Comparison of ENCODE assay signal across 1 cellular context in the genomic region with DNA sequence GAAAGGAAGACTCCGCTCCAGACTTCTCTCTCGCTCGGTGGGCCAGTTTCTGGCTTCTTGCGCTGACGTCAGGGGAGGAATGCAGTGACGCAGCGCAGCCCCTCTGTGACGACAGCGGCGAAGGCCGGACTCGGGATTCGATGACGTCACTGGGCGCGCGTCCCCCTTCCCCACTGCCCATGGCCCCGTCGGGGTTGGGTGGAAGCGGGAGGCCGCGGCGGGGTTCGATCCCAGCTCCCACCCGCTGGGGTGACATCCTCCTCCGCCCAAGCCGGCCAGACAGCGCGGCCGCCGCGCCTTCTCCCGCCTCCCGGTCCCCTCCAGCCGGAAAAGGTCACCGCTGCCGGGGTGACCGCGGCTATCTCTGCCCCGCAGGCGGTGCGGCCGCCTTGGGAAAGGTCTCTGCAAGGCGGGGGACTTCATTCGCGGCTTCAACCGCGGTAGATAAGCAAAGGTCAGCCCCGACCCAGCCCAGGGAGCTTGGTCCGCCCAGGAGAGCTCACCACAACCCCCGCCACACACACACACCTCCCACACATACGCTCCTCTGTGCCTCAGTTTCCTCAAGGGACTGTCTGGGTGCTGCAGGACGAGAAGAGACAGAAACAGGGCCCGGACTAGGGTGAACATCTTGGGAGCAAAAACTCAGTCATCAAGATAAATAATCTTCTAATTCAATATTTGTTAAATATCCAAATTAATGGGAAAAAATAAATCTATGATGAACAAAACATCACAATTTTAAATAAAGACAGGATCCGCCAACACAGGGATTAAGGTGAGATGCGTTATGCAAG.
TF ChIP-seq lines count a peak whose summit lies in the region.

No MANE protein-coding gene starts in this region.

TF ChIP-seq in H1, 55 proteins besides CTCF, POLR2A, EP300 and RAD21:
- TF ChIP-seq BCL11A (IDR thresholded peaks at IDR 0.05; ENCODE audit: low read depth in 2 of 2, low read length in 2 of 2) (no peak), EGR1 (IDR thresholded peaks at IDR 0.05; ENCODE audit: borderline replicate concordance, low read depth, low read length) (no peak), RNF2 (IDR thresholded peaks at IDR 0.05; ENCODE audit: borderline replicate concordance, low read depth, low read length, missing control alignments, poor library complexity, severe bottlenecking) (no peak), USF2 (IDR thresholded peaks at IDR 0.05; ENCODE audit: low read length) (no peak), POU5F1 (IDR thresholded peaks at IDR 0.05; ENCODE audit: low read depth, low read length) (no peak), SUZ12 (IDR thresholded peaks at IDR 0.05; ENCODE audit: low read length) (no peak), CTBP2 (IDR thresholded peaks at IDR 0.05; ENCODE audit: borderline replicate concordance, insufficient read depth, insufficient read length, low read length) (no peak), NANOG (IDR thresholded peaks at IDR 0.05; ENCODE audit: insufficient read depth, low read depth, low read length, poor library complexity, severe bottlenecking) (no peak), RXRA (IDR thresholded peaks at IDR 0.05; ENCODE audit: insufficient read depth, low read depth, low read length) (0 out of 2 replicates have a peak, but pooled peaks have one; percentile 33), CHD2 (IDR thresholded peaks at IDR 0.05; ENCODE audit: low read length) (no peak), GTF2F1 (IDR thresholded peaks at IDR 0.05; ENCODE audit: borderline replicate concordance, low read depth, low read length) (0 out of 2 replicates have a peak, but pooled peaks have one; percentile 15), CBX8 (IDR thresholded peaks at IDR 0.05; ENCODE audit: borderline replicate concordance, low read depth, low read length) (no peak), SP2 (IDR thresholded peaks at IDR 0.05; ENCODE audit: low read length) (no peak), YY1 (IDR thresholded peaks at IDR 0.05; ENCODE audit: low read depth, low read length) (peak; percentile 73), POLR2AphosphoS5 (IDR thresholded peaks at IDR 0.05; ENCODE audit: low read depth, low read length) (no peak; the same call in 1 of the 2 replicates), TCF12 (IDR thresholded peaks at IDR 0.05; ENCODE audit: low read depth, low read length) (no peak), BACH1 (IDR thresholded peaks at IDR 0.05; ENCODE audit: low read length) (no peak), EZH2 (IDR thresholded peaks at IDR 0.05; ENCODE audit: low read depth, low read length, severe bottlenecking) (no peak), CBX5 (IDR thresholded peaks at IDR 0.05; ENCODE audit: low read depth, low read length) (no peak), SIN3A (conservative IDR thresholded peaks at IDR 0.05 in 1 of 2, IDR thresholded peaks at IDR 0.05 in 1 of 2; ENCODE audit: low read depth in 1 of 2, low read length in 2 of 2) (0 out of 4 replicates have a peak, but pooled peaks of 1 of the 2 experiments have one; percentile 47), SIX5 (IDR thresholded peaks at IDR 0.05; ENCODE audit: low read depth, low read length) (no peak), MAFK (IDR thresholded peaks at IDR 0.05; ENCODE audit: low read depth, low read length) (no peak), HDAC2 (IDR thresholded peaks at IDR 0.05; ENCODE audit: borderline replicate concordance in 1 of 2, low read depth in 2 of 2, low read length in 2 of 2) (no peak), JUND (IDR thresholded peaks at IDR 0.05; ENCODE audit: low read length) (peak; percentile 99), CEBPB (IDR thresholded peaks at IDR 0.05; ENCODE audit: low read depth, low read length) (no peak), SP1 (IDR thresholded peaks at IDR 0.05; ENCODE audit: low read depth, low read length) (no peak), JUN (IDR thresholded peaks at IDR 0.05; ENCODE audit: low read depth, low read length) (peak; percentile 88), TAF1 (IDR thresholded peaks at IDR 0.05; ENCODE audit: low read depth, low read length) (peak; percentile 79), CHD1 (IDR thresholded peaks at IDR 0.05; ENCODE audit: low read depth, low read length) (no peak), SAP30 (IDR thresholded peaks at IDR 0.05; ENCODE audit: insufficient read depth, insufficient replicate concordance, low read length) (no peak), ASH2L (IDR thresholded peaks at IDR 0.05; ENCODE audit: low read length) (peak; percentile 80), TEAD4 (IDR thresholded peaks at IDR 0.05; ENCODE audit: low read depth, low read length) (peak; percentile 44; the same call in 1 of the 2 replicates), TAF7 (optimal IDR thresholded peaks at IDR 0.05; ENCODE audit: borderline replicate concordance, low read depth, low read length) (no peak), KDM4A (IDR thresholded peaks at IDR 0.05; ENCODE audit: low read depth, low read length, severe bottlenecking) (peak; percentile 88), CREB1 (IDR thresholded peaks at IDR 0.05) (peak; percentile 100), HDAC6 (IDR thresholded peaks at IDR 0.05; ENCODE audit: low read depth, low read length) (no peak), PHF8 (conservative IDR thresholded peaks at IDR 0.05; ENCODE audit: low read depth, low read length) (peak; percentile 89), RFX5 (IDR thresholded peaks at IDR 0.05; ENCODE audit: borderline replicate concordance, low read depth, low read length) (no peak), SIRT6 (IDR thresholded peaks at IDR 0.05; ENCODE audit: low read length) (no peak), SP4 (IDR thresholded peaks at IDR 0.05; ENCODE audit: low read length) (no peak; the same call in 1 of the 2 replicates), KDM5A (IDR thresholded peaks at IDR 0.05; ENCODE audit: low read length) (no peak), ZNF274 (IDR thresholded peaks at IDR 0.05; ENCODE audit: borderline replicate concordance, extremely low read depth, low read length) (no peak), NRF1 (IDR thresholded peaks at IDR 0.05; ENCODE audit: low read depth, low read length) (no peak), GABPA (IDR thresholded peaks at IDR 0.05; ENCODE audit: borderline replicate concordance, insufficient read depth, low read length) (no peak), SRF (IDR thresholded peaks at IDR 0.05; ENCODE audit: low read depth, low read length) (no peak), E2F6 (IDR thresholded peaks at IDR 0.05) (no peak), KDM1A (IDR thresholded peaks at IDR 0.05; ENCODE audit: borderline replicate concordance, low read length) (peak; percentile 43; the same call in 1 of the 2 replicates), RBBP5 (IDR thresholded peaks at IDR 0.05; ENCODE audit: borderline replicate concordance, low read depth, low read length) (peak; percentile 72), FOSL1 (IDR thresholded peaks at IDR 0.05; ENCODE audit: insufficient read depth, low read depth, low read length) (no peak), TBP (IDR thresholded peaks at IDR 0.05; ENCODE audit: low read depth, low read length) (peak; percentile 51; the same call in 1 of the 2 replicates), BRCA1 (IDR thresholded peaks at IDR 0.05; ENCODE audit: low read depth, low read length) (peak; percentile 60; the same call in 1 of the 2 replicates)
- TF ChIP-seq, protein P1, sequence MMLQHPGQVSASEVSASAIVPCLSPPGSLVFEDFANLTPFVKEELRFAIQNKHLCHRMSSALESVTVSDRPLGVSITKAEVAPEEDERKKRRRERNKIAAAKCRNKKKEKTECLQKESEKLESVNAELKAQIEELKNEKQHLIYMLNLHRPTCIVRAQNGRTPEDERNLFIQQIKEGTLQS (IDR thresholded peaks at IDR 0.05; ENCODE audit: insufficient read depth, low read depth, low read length): no peak
- TF ChIP-seq, protein P2, sequence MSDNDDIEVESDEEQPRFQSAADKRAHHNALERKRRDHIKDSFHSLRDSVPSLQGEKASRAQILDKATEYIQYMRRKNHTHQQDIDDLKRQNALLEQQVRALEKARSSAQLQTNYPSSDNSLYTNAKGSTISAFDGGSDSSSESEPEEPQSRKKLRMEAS (IDR thresholded peaks at IDR 0.05): peak; percentile 49; the same call in 1 of the 2 replicates
- TF ChIP-seq, protein P3, sequence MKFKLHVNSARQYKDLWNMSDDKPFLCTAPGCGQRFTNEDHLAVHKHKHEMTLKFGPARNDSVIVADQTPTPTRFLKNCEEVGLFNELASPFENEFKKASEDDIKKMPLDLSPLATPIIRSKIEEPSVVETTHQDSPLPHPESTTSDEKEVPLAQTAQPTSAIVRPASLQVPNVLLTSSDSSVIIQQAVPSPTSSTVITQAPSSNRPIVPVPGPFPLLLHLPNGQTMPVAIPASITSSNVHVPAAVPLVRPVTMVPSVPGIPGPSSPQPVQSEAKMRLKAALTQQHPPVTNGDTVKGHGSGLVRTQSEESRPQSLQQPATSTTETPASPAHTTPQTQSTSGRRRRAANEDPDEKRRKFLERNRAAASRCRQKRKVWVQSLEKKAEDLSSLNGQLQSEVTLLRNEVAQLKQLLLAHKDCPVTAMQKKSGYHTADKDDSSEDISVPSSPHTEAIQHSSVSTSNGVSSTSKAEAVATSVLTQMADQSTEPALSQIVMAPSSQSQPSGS (IDR thresholded peaks at IDR 0.05; ENCODE audit: low read length): peak; percentile 99
- TF ChIP-seq, protein P4, sequence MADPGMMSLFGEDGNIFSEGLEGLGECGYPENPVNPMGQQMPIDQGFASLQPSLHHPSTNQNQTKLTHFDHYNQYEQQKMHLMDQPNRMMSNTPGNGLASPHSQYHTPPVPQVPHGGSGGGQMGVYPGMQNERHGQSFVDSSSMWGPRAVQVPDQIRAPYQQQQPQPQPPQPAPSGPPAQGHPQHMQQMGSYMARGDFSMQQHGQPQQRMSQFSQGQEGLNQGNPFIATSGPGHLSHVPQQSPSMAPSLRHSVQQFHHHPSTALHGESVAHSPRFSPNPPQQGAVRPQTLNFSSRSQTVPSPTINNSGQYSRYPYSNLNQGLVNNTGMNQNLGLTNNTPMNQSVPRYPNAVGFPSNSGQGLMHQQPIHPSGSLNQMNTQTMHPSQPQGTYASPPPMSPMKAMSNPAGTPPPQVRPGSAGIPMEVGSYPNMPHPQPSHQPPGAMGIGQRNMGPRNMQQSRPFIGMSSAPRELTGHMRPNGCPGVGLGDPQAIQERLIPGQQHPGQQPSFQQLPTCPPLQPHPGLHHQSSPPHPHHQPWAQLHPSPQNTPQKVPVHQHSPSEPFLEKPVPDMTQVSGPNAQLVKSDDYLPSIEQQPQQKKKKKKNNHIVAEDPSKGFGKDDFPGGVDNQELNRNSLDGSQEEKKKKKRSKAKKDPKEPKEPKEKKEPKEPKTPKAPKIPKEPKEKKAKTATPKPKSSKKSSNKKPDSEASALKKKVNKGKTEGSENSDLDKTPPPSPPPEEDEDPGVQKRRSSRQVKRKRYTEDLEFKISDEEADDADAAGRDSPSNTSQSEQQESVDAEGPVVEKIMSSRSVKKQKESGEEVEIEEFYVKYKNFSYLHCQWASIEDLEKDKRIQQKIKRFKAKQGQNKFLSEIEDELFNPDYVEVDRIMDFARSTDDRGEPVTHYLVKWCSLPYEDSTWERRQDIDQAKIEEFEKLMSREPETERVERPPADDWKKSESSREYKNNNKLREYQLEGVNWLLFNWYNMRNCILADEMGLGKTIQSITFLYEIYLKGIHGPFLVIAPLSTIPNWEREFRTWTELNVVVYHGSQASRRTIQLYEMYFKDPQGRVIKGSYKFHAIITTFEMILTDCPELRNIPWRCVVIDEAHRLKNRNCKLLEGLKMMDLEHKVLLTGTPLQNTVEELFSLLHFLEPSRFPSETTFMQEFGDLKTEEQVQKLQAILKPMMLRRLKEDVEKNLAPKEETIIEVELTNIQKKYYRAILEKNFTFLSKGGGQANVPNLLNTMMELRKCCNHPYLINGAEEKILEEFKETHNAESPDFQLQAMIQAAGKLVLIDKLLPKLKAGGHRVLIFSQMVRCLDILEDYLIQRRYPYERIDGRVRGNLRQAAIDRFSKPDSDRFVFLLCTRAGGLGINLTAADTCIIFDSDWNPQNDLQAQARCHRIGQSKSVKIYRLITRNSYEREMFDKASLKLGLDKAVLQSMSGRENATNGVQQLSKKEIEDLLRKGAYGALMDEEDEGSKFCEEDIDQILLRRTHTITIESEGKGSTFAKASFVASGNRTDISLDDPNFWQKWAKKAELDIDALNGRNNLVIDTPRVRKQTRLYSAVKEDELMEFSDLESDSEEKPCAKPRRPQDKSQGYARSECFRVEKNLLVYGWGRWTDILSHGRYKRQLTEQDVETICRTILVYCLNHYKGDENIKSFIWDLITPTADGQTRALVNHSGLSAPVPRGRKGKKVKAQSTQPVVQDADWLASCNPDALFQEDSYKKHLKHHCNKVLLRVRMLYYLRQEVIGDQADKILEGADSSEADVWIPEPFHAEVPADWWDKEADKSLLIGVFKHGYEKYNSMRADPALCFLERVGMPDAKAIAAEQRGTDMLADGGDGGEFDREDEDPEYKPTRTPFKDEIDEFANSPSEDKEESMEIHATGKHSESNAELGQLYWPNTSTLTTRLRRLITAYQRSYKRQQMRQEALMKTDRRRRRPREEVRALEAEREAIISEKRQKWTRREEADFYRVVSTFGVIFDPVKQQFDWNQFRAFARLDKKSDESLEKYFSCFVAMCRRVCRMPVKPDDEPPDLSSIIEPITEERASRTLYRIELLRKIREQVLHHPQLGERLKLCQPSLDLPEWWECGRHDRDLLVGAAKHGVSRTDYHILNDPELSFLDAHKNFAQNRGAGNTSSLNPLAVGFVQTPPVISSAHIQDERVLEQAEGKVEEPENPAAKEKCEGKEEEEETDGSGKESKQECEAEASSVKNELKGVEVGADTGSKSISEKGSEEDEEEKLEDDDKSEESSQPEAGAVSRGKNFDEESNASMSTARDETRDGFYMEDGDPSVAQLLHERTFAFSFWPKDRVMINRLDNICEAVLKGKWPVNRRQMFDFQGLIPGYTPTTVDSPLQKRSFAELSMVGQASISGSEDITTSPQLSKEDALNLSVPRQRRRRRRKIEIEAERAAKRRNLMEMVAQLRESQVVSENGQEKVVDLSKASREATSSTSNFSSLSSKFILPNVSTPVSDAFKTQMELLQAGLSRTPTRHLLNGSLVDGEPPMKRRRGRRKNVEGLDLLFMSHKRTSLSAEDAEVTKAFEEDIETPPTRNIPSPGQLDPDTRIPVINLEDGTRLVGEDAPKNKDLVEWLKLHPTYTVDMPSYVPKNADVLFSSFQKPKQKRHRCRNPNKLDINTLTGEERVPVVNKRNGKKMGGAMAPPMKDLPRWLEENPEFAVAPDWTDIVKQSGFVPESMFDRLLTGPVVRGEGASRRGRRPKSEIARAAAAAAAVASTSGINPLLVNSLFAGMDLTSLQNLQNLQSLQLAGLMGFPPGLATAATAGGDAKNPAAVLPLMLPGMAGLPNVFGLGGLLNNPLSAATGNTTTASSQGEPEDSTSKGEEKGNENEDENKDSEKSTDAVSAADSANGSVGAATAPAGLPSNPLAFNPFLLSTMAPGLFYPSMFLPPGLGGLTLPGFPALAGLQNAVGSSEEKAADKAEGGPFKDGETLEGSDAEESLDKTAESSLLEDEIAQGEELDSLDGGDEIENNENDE (IDR thresholded peaks at IDR 0.05; ENCODE audit: insufficient replicate concordance, low read length): no peak
